In genomic region chr9:2787065-2787464, GRCh38 we compare ENCODE assay signal across 25 cellular contexts. TPM values are rescaled to one million over a fixed set of nuclear protein-coding genes. Genes with fewer than 3 reads are reported as not detected.
DNase-seq lines count a peak whose midpoint lies in the region; ATAC-seq and TF ChIP-seq lines count a peak whose summit lies in the region.
"Had no signal": no experiment of that assay in that cellular context is flagged by ENCODE, and none has a peak within 500 bp of the region (broad histone marks: within the 10 kb centered on the region; RNA-seq: fewer than 3 reads in every experiment).

No MANE protein-coding gene starts in this region.

- DNase-seq in cardiac muscle cell (ENCODE audit: low read depth in 1 of 2, low spot score in 1 of 2) (peak in 1 of 2 donors; percentile 43), Right ventricle myocardium inferior (ENCODE audit: missing footprints) (no peak), astrocyte of the cerebellum (ENCODE audit: low read depth) (peak; percentile 24), fibroblast of mammary gland (ENCODE audit: low read depth) (peak; percentile 73)
- no peak for DNase-seq in activated naive CD4-positive, alpha-beta T cell treated with anti-CD3 and anti-CD28 coated beads, Interleukin-2, amount 50 U/mL, for 16 hours
- DNase-seq in activated CD4-positive, alpha-beta T cell treated with anti-CD3 and anti-CD28 coated beads for 1 hour = no peak
- DNase-seq: activated B cell treated with CpG ODN at 0.5 μM for 24 hours; activated CD8-positive, alpha-beta T cell treated with anti-CD3 and anti-CD28 coated beads, Interleukin-2, amount 10 ng/mL, durations not matched to agents 7 days and 5 days; activated naive CD4-positive, alpha-beta T cell; activated T-cell treated with anti-CD3 and anti-CD28 coated beads, Interleukin-2, amount 50 U/mL, for 1 hour; amygdala; effector CD8-positive, alpha-beta T cell; foreskin melanocyte; naive thymus-derived CD8-positive, alpha-beta T cell; NCI-H1048; NCI-H2081; NCI-H446 treated with DMSO at 0.1 percent for 48 hours; ovary; uterus had no signal

- H3K4me3 ChIP-seq in cardiac muscle cell = no peak overlapping the region
- no peak overlapping the region for H3K4me3 ChIP-seq in astrocyte of the cerebellum (ENCODE audit: low read depth, low read length)
- no peak overlapping the region for H3K4me3 ChIP-seq in fibroblast of mammary gland (ENCODE audit: control insufficient read depth, low read depth, low read length)
- H3K4me3 ChIP-seq: GM23338, ovary, uterus had no signal

- no peaks in the 10 kb centered on the region for H3K27me3 ChIP-seq in cardiac muscle cell
- H3K27me3 ChIP-seq: ovary, uterus had no signal

- in situ Hi-C loops in astrocyte of the cerebellum (cut with HindIII; ENCODE audit: low sequenced_read_pairs) = no loop called here

- peaks cover 23% of the 10 kb centered on the region for H3K4me1 ChIP-seq in cardiac muscle cell (ENCODE audit: low read depth)
- H3K4me1 ChIP-seq: uterus had no signal

- H3K36me3 ChIP-seq in cardiac muscle cell = peaks cover 9% of the 10 kb centered on the region
- H3K36me3 ChIP-seq: ovary, uterus had no signal

- H3K9me3 ChIP-seq in cardiac muscle cell (ENCODE audit: low read depth) = no peaks in the 10 kb centered on the region
- H3K9me3 ChIP-seq: ovary, uterus had no signal

- H3K27ac ChIP-seq in cardiac muscle cell = peak overlapping the region; percentile 84
- H3K27ac ChIP-seq: KMS-11, ovary, uterus had no signal

- ATAC-seq in Right ventricle myocardium inferior (no peak), HG03280 (IDR thresholded peaks at IDR 0.05; ENCODE audit: unreplicated experiment) (no peak), HG02970 (IDR thresholded peaks at IDR 0.05; ENCODE audit: low FRiP score, unreplicated experiment) (no peak)
- ATAC-seq: activated CD8-positive, alpha-beta T cell treated with anti-CD3 and anti-CD28 coated beads, Interleukin-2, amount 10 ng/mL, durations not matched to agents 7 days and 5 days; GM23338; naive thymus-derived CD8-positive, alpha-beta T cell; Panc1; sciatic nerve had no signal

- intact Hi-C loops in Right ventricle myocardium inferior (cut with DNase I) = no loop called here

- TF ChIP-seq CTCF in cardiac muscle cell (IDR thresholded peaks at IDR 0.05; ENCODE audit: low read depth, low read length) = no peak
- TF ChIP-seq CTCF in astrocyte of the cerebellum (IDR thresholded peaks at IDR 0.05; ENCODE audit: low read depth, low read length, missing control alignments) = no peak
- TF ChIP-seq CTCF in fibroblast of mammary gland (conservative IDR thresholded peaks at IDR 0.05; ENCODE audit: control insufficient read depth, insufficient read depth, low read depth, low read length) = no peak

RNA-seq across cellular contexts. Expression of gene PUM3, which starts 56.8 kb away (rescaled TPM):
- total RNA-seq in cardiac muscle cell = 12.5 and 32.5 TPM in 2 replicates
- 27.5 and 40.2 TPM in 2 replicates for polyA plus RNA-seq in cardiac muscle cell
- 15.3 TPM for total RNA-seq in Right ventricle myocardium inferior

Comparison
In these comparisons a context has a peak if more than half of its experiments do, and no peak if none do; other contexts are left out.
1. DNase-seq: peak in astrocyte of the cerebellum (single experiment) and fibroblast of mammary gland (single experiment); none in Right ventricle myocardium inferior (single experiment), activated naive CD4-positive, alpha-beta T cell treated with anti-CD3 and anti-CD28 coated beads, Interleukin-2, amount 50 U/mL, for 16 hours (single experiment) and activated CD4-positive, alpha-beta T cell treated with anti-CD3 and anti-CD28 coated beads for 1 hour (single experiment).